9 cellular contexts compared by ENCODE assay signal in genomic region chr2:108612514-108613183, GRCh38.
DNase-seq lines count a peak whose midpoint lies in the region; ATAC-seq, FAIRE-seq and TF ChIP-seq lines count a peak whose summit lies in the region.
"Had no signal": no experiment of that assay in that cellular context is flagged by ENCODE, and none has a peak within 500 bp of the region (broad histone marks: within the 10 kb centered on the region; RNA-seq: fewer than 3 reads in every experiment).

No MANE protein-coding gene starts in this region.

- H4K20me1 ChIP-seq in OCI-LY3 (ENCODE audit: insufficient read depth, low read length) = peaks cover 70% of the 10 kb centered on the region
- H4K20me1 ChIP-seq in K562 (replicated peaks; ENCODE audit: control insufficient read depth, insufficient read depth, low read length) = 0 out of 2 replicates have a peak, but pooled peaks cover 5% of the 10 kb centered on the region

- DNase-seq in Calu3 (no peak), K562 (ENCODE audit: extremely low read depth in 1 of 4, low spot score in 3 of 4) (peak; percentile 32 to 76 (median 48)), HuH-7.5 (ENCODE audit: low spot score) (no peak), NCI-H446 (lab: John Stamatoyannopoulos, UW) (no peak), Caco-2 (no peak)
- peak; percentile 74 for DNase-seq in stimulated activated CD4-positive, alpha-beta T cell treated with anti-CD3 and anti-CD28 coated beads, Interleukin-1b, Interleukin-23, amount 100 ng/mL, for 48 hours

- no peak for TF ChIP-seq POLR2A in K562 (conservative IDR thresholded peaks at IDR 0.05)

- H3K4me3 ChIP-seq in OCI-LY3 (ENCODE audit: low read length) (peak overlapping the region; percentile 58), K562 (no peak overlapping the region; the same call in 1 of the 2 replicates), Caco-2 (ENCODE audit: low read depth, low read length) (no peak overlapping the region)

- POLR2A ChIA-PET in K562 (lab: Yijun Ruan, JAX) = interaction anchor here (0.9 to 2.1 kb wide), 5 partner anchors 8 to 73 kb away, joined by 3 to 8 read pairs (median 3); no protein-coding TSS in a partner anchor
- POLR2A ChIA-PET in Caco-2 (lab: Charles Lee) = no interaction called here

- no TSS peak for BruUV-seq in Calu3 (replicated peaks; lab: Mats Ljungman, UMichigan)
- BruUV-seq in K562 (replicated peaks; lab: Mats Ljungman, UMichigan) = no TSS peak
- BruUV-seq in Caco-2 (replicated peaks; lab: Mats Ljungman, UMichigan) = no TSS peak

- FAIRE-seq in K562 (lab: Jason Lieb, UNC) = peak; percentile 77
- FAIRE-seq: colon had no signal

- CTCF ChIA-PET in Calu3 (lab: Charles Lee) (interaction anchor here (1.0 to 1.8 kb wide), 3 partner anchors 17 to 25 kb away, joined by 3 to 6 read pairs (median 3); no protein-coding TSS in a partner anchor), K562 (lab: Yijun Ruan, JAX; ENCODE audit: low intra/inter-chr PET ratio) (no interaction called here), Caco-2 (lab: Charles Lee) (no interaction called here)

- in situ Hi-C loops in K562 (cut with MboI) = no loop called here

- H3K4me2 ChIP-seq in OCI-LY3 (ENCODE audit: low read length) = peak overlapping the region; percentile 87
- H3K4me2 ChIP-seq in K562 (ENCODE audit: insufficient read depth, low read length) = peak overlapping the region; percentile 74

- H3K27me3 ChIP-seq in OCI-LY3 (ENCODE audit: low read depth, low read length) (no peaks in the 10 kb centered on the region), K562 (ENCODE audit: control insufficient read depth in 2 of 2, insufficient read depth in 2 of 2, low read length in 2 of 2) (no peaks in the 10 kb centered on the region; a peak in 1 of 5 replicates), Caco-2 (replicated peaks; ENCODE audit: control insufficient read depth, insufficient read depth, low read length) (no peaks in the 10 kb centered on the region)

- H3K27ac Mint-ChIP-seq in Calu3 (ENCODE audit: unreplicated experiment) (peak overlapping the region; percentile 43), Caco-2 (ENCODE audit: unreplicated experiment) (no peak overlapping the region)

- intact Hi-C loops in Calu3 (cut with micrococcal nuclease; ENCODE audit: unreplicated experiment) = no loop called here
- intact Hi-C loops in K562 (cut with micrococcal nuclease) = loop anchor here (10.0 kb wide), 1 partner anchor 868 kb away; no protein-coding TSS in a partner anchor
- intact Hi-C loops in Caco-2 (cut with micrococcal nuclease; ENCODE audit: unreplicated experiment) = no loop called here

- ATAC-seq in GM21528 (IDR thresholded peaks at IDR 0.05; ENCODE audit: low FRiP score, unreplicated experiment) (peak; percentile 84), K562 (peak; percentile 57)

- H3K36me3 ChIP-seq in OCI-LY3 (replicated peaks; ENCODE audit: low read depth, low read length) = no peaks in the 10 kb centered on the region
- H3K36me3 ChIP-seq in K562 (ENCODE audit: control insufficient read depth, insufficient read depth, low read length) = peaks cover 3% of the 10 kb centered on the region
- no peaks in the 10 kb centered on the region for H3K36me3 ChIP-seq in Caco-2 (ENCODE audit: control insufficient read depth, insufficient read depth, low read length)

- H3K4me3 Mint-ChIP-seq in Calu3 (ENCODE audit: low read depth, unreplicated experiment) (no peak overlapping the region), Caco-2 (ENCODE audit: unreplicated experiment) (no peak overlapping the region)

- TF ChIP-seq CTCF in Calu3 (IDR thresholded peaks at IDR 0.05; ENCODE audit: unreplicated experiment) (no peak), OCI-LY3 (IDR thresholded peaks at IDR 0.05; ENCODE audit: low read depth, low read length) (no peak), K562 (IDR thresholded peaks at IDR 0.05 in 2 of 3, conservative IDR thresholded peaks at IDR 0.05 in 1 of 3; ENCODE audit: insufficient read depth in 2 of 3, low read depth in 1 of 3, low read length in 3 of 3) (no peak), Caco-2 (IDR thresholded peaks at IDR 0.05; ENCODE audit: insufficient read depth in 1 of 2, low read depth in 1 of 2, low read length in 1 of 2, severe bottlenecking in 1 of 2, unreplicated experiment in 1 of 2) (no peak)

- peaks cover 3% of the 10 kb centered on the region for H3K9me1 ChIP-seq in K562 (ENCODE audit: control insufficient read depth, insufficient read depth, low read length)

- no peaks in the 10 kb centered on the region for H3K9me3 Mint-ChIP-seq in Calu3 (ENCODE audit: low read depth, unreplicated experiment)
- no peaks in the 10 kb centered on the region for H3K9me3 Mint-ChIP-seq in Caco-2 (ENCODE audit: unreplicated experiment)

- H3K9ac ChIP-seq in OCI-LY3 (ENCODE audit: low read length) (no peak overlapping the region), K562 (ENCODE audit: insufficient read depth in 1 of 2, low read depth in 2 of 2, low read length in 2 of 2) (peak overlapping the region; percentile 42 to 80)

- H3K9me3 ChIP-seq in OCI-LY3 (ENCODE audit: insufficient read depth, low read length) (no peaks in the 10 kb centered on the region), K562 (replicated peaks; ENCODE audit: control insufficient read depth, insufficient read depth, low read depth, low read length) (no peaks in the 10 kb centered on the region), Caco-2 (no peaks in the 10 kb centered on the region)

- H3K4me1 ChIP-seq in OCI-LY3 (ENCODE audit: low read length) (peaks cover 45% of the 10 kb centered on the region), K562 (replicated peaks in 1 of 2; ENCODE audit: control insufficient read depth in 2 of 2, insufficient read depth in 2 of 2, low read length in 2 of 2) (peaks cover 32 to 70% of the 10 kb centered on the region in 2 experiments), Caco-2 (peaks cover 12% of the 10 kb centered on the region; the same call in 1 of the 2 replicates)

- H3K79me2 ChIP-seq in OCI-LY3 (ENCODE audit: low read length) (peaks cover 73% of the 10 kb centered on the region), K562 (ENCODE audit: control insufficient read depth, insufficient read depth, low read length) (peaks cover 91% of the 10 kb centered on the region)

- H3K36me3 Mint-ChIP-seq in Calu3 (ENCODE audit: insufficient read depth, unreplicated experiment) (peaks cover 10% of the 10 kb centered on the region), Caco-2 (ENCODE audit: insufficient read depth, unreplicated experiment) (peaks cover 15% of the 10 kb centered on the region)

- H3K27ac ChIP-seq in OCI-LY3 (ENCODE audit: low read length) (peak overlapping the region; percentile 59), K562 (ENCODE audit: extremely low read depth, low read depth, low read length) (peak overlapping the region; percentile 76)

- 11% methylated on average over 10 of the region's 10 CpGs for WGBS in K562 (ENCODE audit: insufficient coverage, low coverage, missing lambda C conversion rate)

- H3K27me3 Mint-ChIP-seq in Calu3 (ENCODE audit: unreplicated experiment) = no peaks in the 10 kb centered on the region
- no peaks in the 10 kb centered on the region for H3K27me3 Mint-ChIP-seq in Caco-2 (ENCODE audit: insufficient read depth, unreplicated experiment)

- H3K4me1 Mint-ChIP-seq in Calu3 (ENCODE audit: low read depth, unreplicated experiment) (peaks cover 64% of the 10 kb centered on the region), Caco-2 (ENCODE audit: low read depth, unreplicated experiment) (peaks cover 23% of the 10 kb centered on the region)

- TF ChIP-seq EP300 in K562 (IDR thresholded peaks at IDR 0.05; ENCODE audit: low read length) = no peak

- no peak for TF ChIP-seq RAD21 in K562 (CRISPR knock-in tag; conservative IDR thresholded peaks at IDR 0.05 in 1 of 2, IDR thresholded peaks at IDR 0.05 in 1 of 2)

- H2AFZ ChIP-seq in OCI-LY3 (ENCODE audit: low read depth, low read length) (no peak overlapping the region), K562 (ENCODE audit: low read depth, low read length) (peak overlapping the region; percentile 54; the same call in 1 of the 2 replicates)

TF ChIP-seq in K562, 482 proteins besides CTCF, POLR2A, EP300 and RAD21 (continues in another document):
- TF ChIP-seq ETV1 (tag; conservative IDR thresholded peaks at IDR 0.05; ENCODE audit: low read depth) (peak; percentile 56; the same call in 1 of the 2 replicates), ZNF76 (CRISPR knock-in tag; IDR thresholded peaks at IDR 0.05; ENCODE audit: borderline replicate concordance) (no peak), JUND (IDR thresholded peaks at IDR 0.05; ENCODE audit: borderline replicate concordance, low read depth, low read length) (no peak), JUND (tag; IDR thresholded peaks at IDR 0.05; ENCODE audit: borderline replicate concordance, low read depth, low read length) (0 out of 3 replicates have a peak, but pooled peaks have one; percentile 11)
- TF ChIP-seq, protein P1, sequence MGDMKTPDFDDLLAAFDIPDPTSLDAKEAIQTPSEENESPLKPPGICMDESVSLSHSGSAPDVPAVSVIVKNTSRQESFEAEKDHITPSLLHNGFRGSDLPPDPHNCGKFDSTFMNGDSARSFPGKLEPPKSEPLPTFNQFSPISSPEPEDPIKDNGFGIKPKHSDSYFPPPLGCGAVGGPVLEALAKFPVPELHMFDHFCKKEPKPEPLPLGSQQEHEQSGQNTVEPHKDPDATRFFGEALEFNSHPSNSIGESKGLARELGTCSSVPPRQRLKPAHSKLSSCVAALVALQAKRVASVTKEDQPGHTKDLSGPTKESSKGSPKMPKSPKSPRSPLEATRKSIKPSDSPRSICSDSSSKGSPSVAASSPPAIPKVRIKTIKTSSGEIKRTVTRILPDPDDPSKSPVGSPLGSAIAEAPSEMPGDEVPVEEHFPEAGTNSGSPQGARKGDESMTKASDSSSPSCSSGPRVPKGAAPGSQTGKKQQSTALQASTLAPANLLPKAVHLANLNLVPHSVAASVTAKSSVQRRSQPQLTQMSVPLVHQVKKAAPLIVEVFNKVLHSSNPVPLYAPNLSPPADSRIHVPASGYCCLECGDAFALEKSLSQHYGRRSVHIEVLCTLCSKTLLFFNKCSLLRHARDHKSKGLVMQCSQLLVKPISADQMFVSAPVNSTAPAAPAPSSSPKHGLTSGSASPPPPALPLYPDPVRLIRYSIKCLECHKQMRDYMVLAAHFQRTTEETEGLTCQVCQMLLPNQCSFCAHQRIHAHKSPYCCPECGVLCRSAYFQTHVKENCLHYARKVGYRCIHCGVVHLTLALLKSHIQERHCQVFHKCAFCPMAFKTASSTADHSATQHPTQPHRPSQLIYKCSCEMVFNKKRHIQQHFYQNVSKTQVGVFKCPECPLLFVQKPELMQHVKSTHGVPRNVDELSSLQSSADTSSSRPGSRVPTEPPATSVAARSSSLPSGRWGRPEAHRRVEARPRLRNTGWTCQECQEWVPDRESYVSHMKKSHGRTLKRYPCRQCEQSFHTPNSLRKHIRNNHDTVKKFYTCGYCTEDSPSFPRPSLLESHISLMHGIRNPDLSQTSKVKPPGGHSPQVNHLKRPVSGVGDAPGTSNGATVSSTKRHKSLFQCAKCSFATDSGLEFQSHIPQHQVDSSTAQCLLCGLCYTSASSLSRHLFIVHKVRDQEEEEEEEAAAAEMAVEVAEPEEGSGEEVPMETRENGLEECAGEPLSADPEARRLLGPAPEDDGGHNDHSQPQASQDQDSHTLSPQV (IDR thresholded peaks at IDR 0.05) = peak; percentile 63

Comparison
In these comparisons a context has a peak if more than half of its experiments do, and no peak if none do; other contexts are left out.
1. DNase-seq: peak in K562 (4 of 4) and stimulated activated CD4-positive, alpha-beta T cell treated with anti-CD3 and anti-CD28 coated beads, Interleukin-1b, Interleukin-23, amount 100 ng/mL, for 48 hours (single experiment); none in Calu3 (single experiment), HuH-7.5 (single experiment), NCI-H446 (0 of 2) and Caco-2 (0 of 2).